Comparison of ENCODE assay signal across 8 cellular contexts in the genomic region with DNA sequence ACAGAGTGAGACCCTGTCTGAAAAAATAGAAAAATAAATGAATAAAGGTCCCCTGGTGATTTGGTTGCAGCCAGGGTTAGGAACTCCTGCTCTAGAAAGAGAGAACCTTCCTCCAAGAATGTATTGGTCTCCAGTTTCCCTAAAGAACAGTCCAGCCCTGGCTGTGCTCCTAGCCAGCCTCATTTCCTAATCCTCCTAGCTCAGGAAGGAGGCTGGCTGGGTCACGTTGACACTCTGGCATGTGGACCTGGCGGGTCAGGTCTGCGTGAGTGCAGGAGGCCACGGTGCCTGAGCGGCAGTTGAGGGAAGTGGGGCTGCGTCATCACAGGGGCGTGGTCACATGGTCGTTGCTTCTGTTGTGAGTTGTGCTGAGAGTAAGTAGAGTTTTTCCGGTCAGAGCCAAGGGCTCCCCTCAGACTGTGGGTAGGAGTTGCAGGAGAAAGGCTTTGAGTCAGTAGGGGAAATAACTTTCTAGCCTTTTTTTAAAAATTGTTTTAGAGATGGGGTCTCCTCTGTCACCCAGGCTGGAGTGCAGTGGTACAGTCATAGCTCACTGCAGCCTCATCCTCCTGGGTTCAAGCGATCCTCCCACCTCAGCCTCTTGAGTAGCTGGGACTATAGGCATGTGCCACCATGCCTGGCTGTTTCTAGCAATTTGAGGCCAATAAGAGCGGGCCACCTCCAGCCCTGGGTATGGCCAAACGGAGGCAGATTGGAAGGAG.
A peak's percentile ranks its signal among the peaks of the same experiment; 100 is the strongest.
DNase-seq lines count a peak whose midpoint lies in the region; ATAC-seq and TF ChIP-seq lines count a peak whose summit lies in the region.

No MANE protein-coding gene starts in this region.

- H3K27ac ChIP-seq in SU-DHL-6 (ENCODE audit: low read depth, low read length): peak overlapping the region; percentile 11

- POLR2A ChIA-PET in activated naive CD8-positive, alpha-beta T cell treated with anti-CD3 and anti-CD28 coated beads, Interleukin-2, amount 10 ng/mL, durations not matched to agents 7 days and 5 days (lab: Charles Lee): interaction anchor here (1.0 to 1.4 kb wide), 2 partner anchors 17 to 248 kb away, joined by 3 to 5 read pairs; no protein-coding TSS in a partner anchor

- peak overlapping the region; percentile 98 for H3K27ac Mint-ChIP-seq in activated naive CD8-positive, alpha-beta T cell treated with anti-CD3 and anti-CD28 coated beads, Interleukin-2, amount 10 ng/mL, durations not matched to agents 7 days and 5 days

- peak overlapping the region; percentile 69 for H3K4me3 Mint-ChIP-seq in activated naive CD8-positive, alpha-beta T cell treated with anti-CD3 and anti-CD28 coated beads, Interleukin-2, amount 10 ng/mL, durations not matched to agents 7 days and 5 days

- peaks cover 41% of the 10 kb centered on the region for H3K4me1 Mint-ChIP-seq in activated naive CD8-positive, alpha-beta T cell treated with anti-CD3 and anti-CD28 coated beads, Interleukin-2, amount 10 ng/mL, durations not matched to agents 7 days and 5 days

- H3K4me3 ChIP-seq in SU-DHL-6 (ENCODE audit: insufficient read depth, low read length, poor library complexity, severe bottlenecking): no peak overlapping the region

- in situ Hi-C loops in GM13977 (cut with MboI; ENCODE audit: low pct_unique_long_range_greater_than_20kb, low sequenced_read_pairs, unreplicated experiment): no loop called here

- intact Hi-C loops in left ventricle myocardium superior (cut with micrococcal nuclease): no loop called here

- H3F3A ChIP-seq in SU-DHL-6 (ENCODE audit: insufficient read depth): peaks cover 19% of the 10 kb centered on the region

- no peaks in the 10 kb centered on the region for H3K9me3 Mint-ChIP-seq in activated naive CD8-positive, alpha-beta T cell treated with anti-CD3 and anti-CD28 coated beads, Interleukin-2, amount 10 ng/mL, durations not matched to agents 7 days and 5 days

- no peak for TF ChIP-seq CTCF in GM13977 (IDR thresholded peaks at IDR 0.05; ENCODE audit: extremely low read depth, insufficient read depth, missing control alignments)
- no peak for TF ChIP-seq CTCF in SU-DHL-6 (IDR thresholded peaks at IDR 0.05; ENCODE audit: insufficient read depth, low read length, poor library complexity, severe bottlenecking)

- ATAC-seq in HG03108 (IDR thresholded peaks at IDR 0.05; ENCODE audit: unreplicated experiment) (peak; percentile 70), left ventricle myocardium superior (peak; percentile 50)
- ATAC-seq in activated naive CD8-positive, alpha-beta T cell treated with anti-CD3 and anti-CD28 coated beads, Interleukin-2, amount 10 ng/mL, durations not matched to agents 7 days and 5 days (ENCODE audit: low read depth): peak; percentile 88

- H3K27me3 Mint-ChIP-seq in activated naive CD8-positive, alpha-beta T cell treated with anti-CD3 and anti-CD28 coated beads, Interleukin-2, amount 10 ng/mL, durations not matched to agents 7 days and 5 days: no peaks in the 10 kb centered on the region

- no peaks in the 10 kb centered on the region for H3K9me2 ChIP-seq in SU-DHL-6 (replicated peaks; ENCODE audit: insufficient read depth, low read length)

- DNase-seq in GM13977 (ENCODE audit: low spot score) (peak; percentile 87), left ventricle myocardium superior (peak; percentile 88), NCI-H146 treated with DMSO at 0.1 percent for 48 hours (lab: John Stamatoyannopoulos, UW; ENCODE audit: unreplicated experiment) (no peak), NCI-H526 treated with DMSO at 0.1 percent for 48 hours (lab: John Stamatoyannopoulos, UW) (no peak)
- peak; percentile 86 for DNase-seq in activated naive CD8-positive, alpha-beta T cell treated with anti-CD3 and anti-CD28 coated beads, Interleukin-2, amount 10 ng/mL, durations not matched to agents 7 days and 5 days
- peak; percentile 28 to 62 for DNase-seq in stimulated activated CD4-positive, alpha-beta T cell treated with anti-CD3 and anti-CD28 coated beads, Interleukin-15, amount 100 ng/mL, for 1 hour (ENCODE audit: low read depth in 1 of 2, low spot score in 1 of 2)

- peak overlapping the region; percentile 43 for H2AFZ ChIP-seq in SU-DHL-6 (ENCODE audit: low read depth, low read length, severe bottlenecking)

- H3K36me3 ChIP-seq in SU-DHL-6 (ENCODE audit: low read length): no peaks in the 10 kb centered on the region

- no peak overlapping the region for H3K9ac ChIP-seq in SU-DHL-6 (ENCODE audit: low read length)

- no peaks in the 10 kb centered on the region for H4K20me1 ChIP-seq in SU-DHL-6 (ENCODE audit: low read depth, low read length)

- H3K79me2 ChIP-seq in SU-DHL-6 (ENCODE audit: insufficient read depth, low read length): no peaks in the 10 kb centered on the region

- H3K27me3 ChIP-seq in SU-DHL-6 (ENCODE audit: low read length): no peaks in the 10 kb centered on the region

- H3K36me3 Mint-ChIP-seq in activated naive CD8-positive, alpha-beta T cell treated with anti-CD3 and anti-CD28 coated beads, Interleukin-2, amount 10 ng/mL, durations not matched to agents 7 days and 5 days: no peaks in the 10 kb centered on the region

- peak overlapping the region; percentile 21 for H3K4me2 ChIP-seq in SU-DHL-6 (ENCODE audit: low read depth, low read length, poor library complexity, severe bottlenecking)

- no peaks in the 10 kb centered on the region for H3K9me3 ChIP-seq in SU-DHL-6 (ENCODE audit: insufficient read depth, low read length)

Comparison
In these comparisons a context has a peak if more than half of its experiments do, and no peak if none do; other contexts are left out.
1. DNase-seq: peak in GM13977 (single experiment), activated naive CD8-positive, alpha-beta T cell treated with anti-CD3 and anti-CD28 coated beads, Interleukin-2, amount 10 ng/mL, durations not matched to agents 7 days and 5 days (single experiment), left ventricle myocardium superior (single experiment) and stimulated activated CD4-positive, alpha-beta T cell treated with anti-CD3 and anti-CD28 coated beads, Interleukin-15, amount 100 ng/mL, for 1 hour (2 of 2); none in NCI-H146 treated with DMSO at 0.1 percent for 48 hours (single experiment) and NCI-H526 treated with DMSO at 0.1 percent for 48 hours (single experiment).
2. Peak in every context shown above with its lines, with median percentiles within 50 percentile points of each other: ATAC-seq.